Comparison of ENCODE assay signal across 20 cellular contexts in the genomic region with DNA sequence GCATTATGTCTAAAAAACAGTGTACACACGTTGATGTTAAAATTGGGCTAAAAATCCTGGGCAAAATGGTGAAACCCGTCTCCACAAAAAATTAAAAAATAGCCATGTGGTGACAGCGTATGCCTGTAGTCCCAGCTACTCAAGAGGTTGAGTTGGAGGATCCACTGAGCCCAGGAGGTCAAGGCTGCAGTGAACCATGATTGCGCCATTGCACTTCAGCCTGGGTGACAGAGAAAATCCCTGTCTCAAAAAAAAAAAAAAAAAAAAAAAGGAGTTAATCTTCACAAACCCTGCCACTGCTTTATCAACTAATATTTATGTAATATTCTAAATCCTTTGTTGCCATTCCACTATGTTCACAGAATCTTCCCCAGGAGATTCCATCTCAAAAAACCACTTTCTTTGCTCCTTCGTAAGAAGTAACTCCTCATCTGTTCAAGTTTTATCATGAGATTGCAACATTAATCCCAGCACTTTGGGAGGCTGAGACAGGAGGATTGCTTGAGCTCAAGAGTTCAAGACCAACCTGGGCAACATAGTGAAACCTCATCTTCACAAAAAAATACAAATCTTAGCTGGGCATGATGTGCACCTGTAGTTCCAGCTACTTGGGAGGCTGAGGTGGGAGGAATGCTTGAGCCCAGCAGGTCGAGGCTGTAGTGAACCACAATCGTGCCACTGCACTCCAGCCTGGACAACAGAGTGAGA. TPM values are rescaled to one million over a fixed set of nuclear protein-coding genes. Genes with fewer than 3 reads are reported as not detected.
DNase-seq lines count a peak whose midpoint lies in the region; ATAC-seq, FAIRE-seq and TF ChIP-seq lines count a peak whose summit lies in the region.
"Had no signal": no experiment of that assay in that cellular context is flagged by ENCODE, and none has a peak within 500 bp of the region (broad histone marks: within the 10 kb centered on the region; RNA-seq: fewer than 3 reads in every experiment).

No MANE protein-coding gene starts in this region.

- no peak for TF ChIP-seq CTCF in NB4 (IDR thresholded peaks at IDR 0.05; ENCODE audit: low read depth, low read length)
- no peak for TF ChIP-seq CTCF in fibroblast of villous mesenchyme (IDR thresholded peaks at IDR 0.05; ENCODE audit: insufficient read depth, low read depth, low read length)

- DNase-seq in activated naive CD4-positive, alpha-beta T cell (lab: John Stamatoyannopoulos, UW), result no peak
- peak; percentile 72 for DNase-seq in NB4 (ENCODE audit: low read depth)
- DNase-seq in fibroblast of villous mesenchyme (ENCODE audit: low read depth), result peak; percentile 23
- DNase-seq in small intestine, result peak; percentile 35
- no peak for DNase-seq in posterior vena cava (ENCODE audit: low spot score)
- DNase-seq: 8988T; CD4-positive, alpha-beta memory T cell; DMS79; HFFc6; KG1; NCI-H1092 treated with DMSO at 0.1 percent for 48 hours; NCI-H1694; NCI-H2081 treated with DMSO at 0.1 percent for 48 hours; NCI-H510A treated with DMSO at 0.1 percent for 48 hours; NCI-H774; PC-3; SJCRH30 had no signal

- peak overlapping the region; percentile 30 for H3K27ac Mint-ChIP-seq in activated naive CD4-positive, alpha-beta T cell treated with anti-CD3 and anti-CD28 coated beads, Interleukin-2, amount 50 U/mL, for 24 hours
- H3K27ac Mint-ChIP-seq: HFFc6 had no signal

- no peak overlapping the region for H3K4me3 Mint-ChIP-seq in activated naive CD4-positive, alpha-beta T cell treated with anti-CD3 and anti-CD28 coated beads, Interleukin-2, amount 50 U/mL, for 24 hours
- H3K4me3 Mint-ChIP-seq: HFFc6 had no signal

- ATAC-seq in GM19463 (IDR thresholded peaks at IDR 0.05; ENCODE audit: unreplicated experiment), result no peak
- no peak for ATAC-seq in GM19455 (IDR thresholded peaks at IDR 0.05; ENCODE audit: unreplicated experiment)
- ATAC-seq: PC-3 had no signal

- peaks cover 23% of the 10 kb centered on the region for H3K4me1 Mint-ChIP-seq in activated naive CD4-positive, alpha-beta T cell treated with anti-CD3 and anti-CD28 coated beads, Interleukin-2, amount 50 U/mL, for 24 hours

- no peaks in the 10 kb centered on the region for H3K27me3 Mint-ChIP-seq in activated naive CD4-positive, alpha-beta T cell treated with anti-CD3 and anti-CD28 coated beads, Interleukin-2, amount 50 U/mL, for 24 hours
- H3K27me3 Mint-ChIP-seq: CD4-positive, alpha-beta memory T cell had no signal

- intact Hi-C loops in posterior vena cava (cut with DNase I), result no loop called here

- H3K27ac ChIP-seq in small intestine (ENCODE audit: low read depth in 1 of 2, low read length in 1 of 2), result no peak overlapping the region
- H3K27ac ChIP-seq: SJCRH30 had no signal

- H3K36me3 ChIP-seq in small intestine (ENCODE audit: control insufficient read depth in 2 of 2, insufficient read depth in 2 of 2, low read length in 2 of 2), result no peaks in the 10 kb centered on the region
- H3K36me3 ChIP-seq: SJCRH30 had no signal

- H3K9me3 Mint-ChIP-seq in activated naive CD4-positive, alpha-beta T cell treated with anti-CD3 and anti-CD28 coated beads, Interleukin-2, amount 50 U/mL, for 24 hours, result no peaks in the 10 kb centered on the region
- H3K9me3 Mint-ChIP-seq: CD4-positive, alpha-beta memory T cell; HFFc6 had no signal

- no peak for FAIRE-seq in small intestine (lab: Jason Lieb, UNC)

- H3K27me3 ChIP-seq in small intestine (ENCODE audit: control insufficient read depth in 2 of 2, insufficient read depth in 2 of 2, low read length in 2 of 2), result no peaks in the 10 kb centered on the region
- H3K27me3 ChIP-seq: SJCRH30 had no signal

- WGBS in small intestine, 3 donors, result 80 to 90% (median 84%) methylated on average over 7 of the region's 7 CpGs

- no peak for TF ChIP-seq POLR2A in NB4 (IDR thresholded peaks at IDR 0.05; ENCODE audit: extremely low read depth, insufficient read length)

- no peak overlapping the region for H3K4me3 ChIP-seq in NB4 (ENCODE audit: low read depth, low read length)
- H3K4me3 ChIP-seq in fibroblast of villous mesenchyme (ENCODE audit: low read depth, low read length), result no peak overlapping the region
- no peak overlapping the region for H3K4me3 ChIP-seq in small intestine (ENCODE audit: low read depth in 1 of 2, low read length in 2 of 2)
- H3K4me3 ChIP-seq: SJCRH30 had no signal

- H3K9me3 ChIP-seq in small intestine (ENCODE audit: control insufficient read depth, low read depth), result no peaks in the 10 kb centered on the region
- H3K9me3 ChIP-seq: SJCRH30 had no signal

- peaks cover 1% of the 10 kb centered on the region for H3K36me3 Mint-ChIP-seq in activated naive CD4-positive, alpha-beta T cell treated with anti-CD3 and anti-CD28 coated beads, Interleukin-2, amount 50 U/mL, for 24 hours

- peaks cover 0 to 4% of the 10 kb centered on the region in 2 donors for H3K4me1 ChIP-seq in small intestine (ENCODE audit: control insufficient read depth in 2 of 2, insufficient read depth in 1 of 2, low read depth in 1 of 2, low read length in 1 of 2)
- H3K4me1 ChIP-seq: SJCRH30 had no signal

RNA-seq across cellular contexts. Expression of gene C16orf87, which starts 1.9 kb away (rescaled TPM):
- 10.0 and 14.7 TPM in 2 replicates for total RNA-seq in fibroblast of villous mesenchyme
- 10 to 100 TPM in 1 of 3 donors, 1 to 10 TPM in 2; 5.7 to 13.9 (median 9.5) TPM for polyA plus RNA-seq in small intestine
- total RNA-seq in posterior vena cava, result 1 to 10 TPM; 6.4 to 9.4 TPM

RNA-seq across cellular contexts. Expression of gene GPT2, which starts 51.3 kb away (rescaled TPM):
- total RNA-seq in fibroblast of villous mesenchyme (13.0 and 13.5 TPM in 2 replicates), posterior vena cava (1 to 10 TPM; 3.3 to 4.5 TPM)
- 10 to 100 TPM in 1 of 3 donors, 1 to 10 TPM in 2; 2.2 to 25.4 (median 7.2) TPM for polyA plus RNA-seq in small intestine

Comparison
In these comparisons a context has a peak if more than half of its experiments do, and no peak if none do; other contexts are left out.
1. DNase-seq: peak in NB4 (single experiment), fibroblast of villous mesenchyme (single experiment) and small intestine (single experiment); none in activated naive CD4-positive, alpha-beta T cell (0 of 4) and posterior vena cava (single experiment).